Comparison of ENCODE assay signal across 7 cellular contexts in genomic region chr9:33044677-33045282, GRCh38. TPM values are rescaled to one million over a fixed set of nuclear protein-coding genes. Genes with fewer than 3 reads are reported as not detected.
A peak's percentile ranks its signal among the peaks of the same experiment; 100 is the strongest.
DNase-seq lines count a peak whose midpoint lies in the region; ATAC-seq, FAIRE-seq and TF ChIP-seq lines count a peak whose summit lies in the region.

No MANE protein-coding gene starts in this region.

- H3K27me3 ChIP-seq in body of pancreas, result no peaks in the 10 kb centered on the region

- peak overlapping the region; percentile 69 to 96 (median 88) for H3K27ac ChIP-seq in body of pancreas

- H3K36me3 ChIP-seq in body of pancreas (replicated peaks in 1 of 2; ENCODE audit: insufficient read depth in 1 of 2, low read depth in 2 of 2), result peaks cover 0 to 14% of the 10 kb centered on the region in 2 donors

- H3K9me3 Mint-ChIP-seq in stimulated activated naive B cell treated with anti-CD40 and anti-IgM and Interleukin-4, amounts not matched to agents 10 μg/mL and 1 μg/mL and 100 μg/mL, for 72 hours, result no peaks in the 10 kb centered on the region

- no peaks in the 10 kb centered on the region for H3K9me3 ChIP-seq in body of pancreas

- peak in 3 of 7 experiments; percentile 28 to 36 (median 31) for TF ChIP-seq CTCF in body of pancreas (IDR thresholded peaks at IDR 0.05)

- ATAC-seq in body of pancreas, result peak; percentile 61
- ATAC-seq in stimulated activated naive B cell treated with anti-CD40 and anti-IgM and Interleukin-4, amounts not matched to agents 10 μg/mL and 1 μg/mL and 100 μg/mL, for 72 hours (replicated peaks), result peak in 1 of 2 donors; percentile 3
- ATAC-seq in HG02798 (IDR thresholded peaks at IDR 0.05; ENCODE audit: poor library complexity, unreplicated experiment), result no peak
- ATAC-seq in GM21619 (IDR thresholded peaks at IDR 0.05; ENCODE audit: unreplicated experiment), result no peak

- no peak for TF ChIP-seq POLR2A in body of pancreas (IDR thresholded peaks at IDR 0.05)

- no peaks in the 10 kb centered on the region for H3K27me3 Mint-ChIP-seq in stimulated activated naive B cell treated with anti-CD40 and anti-IgM and Interleukin-4, amounts not matched to agents 10 μg/mL and 1 μg/mL and 100 μg/mL, for 72 hours

- peaks cover 8 to 20% of the 10 kb centered on the region in 2 donors for H3K4me1 Mint-ChIP-seq in stimulated activated naive B cell treated with anti-CD40 and anti-IgM and Interleukin-4, amounts not matched to agents 10 μg/mL and 1 μg/mL and 100 μg/mL, for 72 hours

- DNase-seq in NCI-H1930 (lab: John Stamatoyannopoulos, UW), result peak; percentile 17 to 76
- DNase-seq in body of pancreas, result peak; percentile 47 to 56 (median 50)
- peak; percentile 31 for DNase-seq in iris pigment epithelial cell (ENCODE audit: low read depth)
- DNase-seq in stimulated activated naive B cell treated with anti-CD40 and anti-IgM and Interleukin-4, amounts not matched to agents 10 μg/mL and 1 μg/mL and 100 μg/mL, for 72 hours, result no peak

- FAIRE-seq in G401.6 (lab: Jason Lieb, UNC), result peak; percentile 3

- H3K36me3 Mint-ChIP-seq in stimulated activated naive B cell treated with anti-CD40 and anti-IgM and Interleukin-4, amounts not matched to agents 10 μg/mL and 1 μg/mL and 100 μg/mL, for 72 hours, result peaks cover 29 to 34% of the 10 kb centered on the region in 2 donors

- H3K4me3 ChIP-seq in body of pancreas, result peak overlapping the region in 1 of 2 donors; percentile 70

- 31 to 35% methylated on average over 12 of the region's 12 CpGs for WGBS in body of pancreas, 2 donors

- peak overlapping the region; percentile 79 to 81 for H3K4me3 Mint-ChIP-seq in stimulated activated naive B cell treated with anti-CD40 and anti-IgM and Interleukin-4, amounts not matched to agents 10 μg/mL and 1 μg/mL and 100 μg/mL, for 72 hours

- intact Hi-C loops in body of pancreas (cut with DNase I), result no loop called here

- H3K27ac Mint-ChIP-seq in stimulated activated naive B cell treated with anti-CD40 and anti-IgM and Interleukin-4, amounts not matched to agents 10 μg/mL and 1 μg/mL and 100 μg/mL, for 72 hours, result peak overlapping the region; percentile 61

- H3K4me1 ChIP-seq in body of pancreas, result peaks cover 22% of the 10 kb centered on the region

RNA-seq across cellular contexts. Expression of gene DNAJA1, which starts 19.7 kb away (rescaled TPM):
- 10 to 100 TPM; 33.5 to 36.6 TPM for total RNA-seq in body of pancreas

RNA-seq across cellular contexts. Expression of gene SMU1, which starts 31.7 kb away (rescaled TPM):
- total RNA-seq in body of pancreas, result 1 to 10 TPM; 5.6 to 8.6 TPM

RNA-seq across cellular contexts. Expression of gene APTX, which starts 43.4 kb away (rescaled TPM):
- 10 to 100 TPM; 12.5 to 21.5 TPM for total RNA-seq in body of pancreas
